Comparison of ENCODE assay signal across 1 cellular context in genomic region chr11:58659910-58660570, GRCh38.
TF ChIP-seq lines count a peak whose summit lies in the region.

No MANE protein-coding gene starts in this region.

TF ChIP-seq in HepG2, 621 proteins besides CTCF, POLR2A, EP300 and RAD21 (continued from another document):
- TF ChIP-seq PLSCR1 (CRISPR knock-in tag; IDR thresholded peaks at IDR 0.05; ENCODE audit: borderline replicate concordance): no peak
- no peak for TF ChIP-seq TCF7L2 (IDR thresholded peaks at IDR 0.05; ENCODE audit: low read depth, low read length)
- TF ChIP-seq TRIM24 (CRISPR knock-in tag; IDR thresholded peaks at IDR 0.05): no peak
- no peak for TF ChIP-seq CBX1 (IDR thresholded peaks at IDR 0.05; ENCODE audit: low read depth)
- TF ChIP-seq NRL (CRISPR knock-in tag; IDR thresholded peaks at IDR 0.05; ENCODE audit: borderline replicate concordance): no peak
- TF ChIP-seq ZNF775 (CRISPR knock-in tag; IDR thresholded peaks at IDR 0.05; ENCODE audit: borderline replicate concordance): no peak
- TF ChIP-seq IRF9 (CRISPR knock-in tag; IDR thresholded peaks at IDR 0.05; ENCODE audit: borderline replicate concordance): no peak
- no peak for TF ChIP-seq FOSL2 (CRISPR knock-in tag; IDR thresholded peaks at IDR 0.05)
TF ChIP-seq in HepG2: peak in this region for 0.
